In the genomic region with DNA sequence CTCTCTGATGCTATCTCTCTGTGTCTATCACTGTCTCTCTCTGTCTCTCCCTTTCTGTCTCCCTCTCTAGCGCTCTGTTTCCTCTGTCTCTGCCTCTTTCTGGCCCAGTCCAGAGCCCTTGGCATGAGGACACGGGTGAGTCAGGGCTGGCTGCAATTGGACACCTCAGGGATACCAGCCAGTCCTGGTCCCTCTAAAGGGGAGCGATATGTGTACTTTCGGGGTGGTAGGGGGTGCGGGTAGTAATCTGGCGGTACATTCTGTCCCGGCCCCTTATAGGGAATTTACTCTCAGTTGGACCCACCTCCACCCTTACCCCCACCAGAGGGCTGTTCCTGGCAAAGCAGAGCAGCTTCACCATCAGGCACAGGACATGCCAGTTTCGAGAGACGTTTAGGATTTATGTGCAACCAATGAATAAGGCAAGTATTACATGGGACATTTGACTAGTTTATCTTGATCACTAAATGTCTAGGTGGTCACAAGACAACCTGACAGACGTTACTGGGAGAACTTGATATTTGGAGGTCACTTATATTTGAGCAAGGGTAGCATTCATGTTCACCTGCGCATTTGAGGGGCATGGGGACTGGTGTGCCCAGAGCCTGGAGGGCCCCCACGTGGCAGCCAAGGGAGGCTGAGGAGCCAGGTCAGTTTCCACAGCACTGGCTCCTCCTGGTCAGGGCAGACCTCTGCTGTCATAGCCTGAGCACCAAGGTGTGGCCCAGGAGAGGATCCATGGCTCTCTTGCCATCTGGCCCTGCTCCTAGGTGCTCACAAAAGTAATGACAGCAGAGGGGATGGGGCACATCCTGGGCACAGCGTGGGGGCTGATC, we compare ENCODE assay signal across 14 cellular contexts.
DNase-seq lines count a peak whose midpoint lies in the region; ATAC-seq, FAIRE-seq and TF ChIP-seq lines count a peak whose summit lies in the region.
"Had no signal": no experiment of that assay in that cellular context is flagged by ENCODE, and none has a peak within 500 bp of the region (broad histone marks: within the 10 kb centered on the region; RNA-seq: fewer than 3 reads in every experiment).

No MANE protein-coding gene starts in this region.

- H3K9ac ChIP-seq in mesenchymal stem cell (ENCODE audit: low read length): peak overlapping the region; percentile 58

- no peak overlapping the region for H3K14ac ChIP-seq in mesenchymal stem cell (ENCODE audit: low read length in 2 of 2)

- no peak overlapping the region for H2BK15ac ChIP-seq in mesenchymal stem cell (ENCODE audit: low read depth, poor library complexity, severe bottlenecking)

- no peak overlapping the region for H2AFZ ChIP-seq in mesenchymal stem cell (ENCODE audit: low read depth, low read length)

- H3K36me3 ChIP-seq in mesenchymal stem cell (ENCODE audit: control insufficient read depth in 1 of 2, insufficient read depth in 2 of 2, low read depth in 1 of 2, low read length in 2 of 2): no peaks in the 10 kb centered on the region

- H3K27me3 ChIP-seq in mesenchymal stem cell (ENCODE audit: control insufficient read depth in 1 of 2, insufficient read depth in 1 of 2, low read length in 2 of 2): peaks cover 9 to 19% of the 10 kb centered on the region in 2 experiments

- no peak overlapping the region for H3K27ac Mint-ChIP-seq in HFFc6
- no peak overlapping the region for H3K27ac Mint-ChIP-seq in activated CD4-positive, alpha-beta T cell treated with anti-CD3 and anti-CD28 coated beads, Interleukin-2, amount 10 ng/mL, durations not matched to agents 24 days and 14 days
- H3K27ac Mint-ChIP-seq: progenitor cell of endocrine pancreas had no signal

- peaks cover 4% of the 10 kb centered on the region for H3K4me1 ChIP-seq in mesenchymal stem cell (ENCODE audit: control insufficient read depth, insufficient read depth, low read depth, low read length)

- H3K4me1 Mint-ChIP-seq in HFFc6 (ENCODE audit: low read depth): peaks cover 7% of the 10 kb centered on the region; the same call in 1 of the 2 replicates
- H3K4me1 Mint-ChIP-seq in activated CD4-positive, alpha-beta T cell treated with anti-CD3 and anti-CD28 coated beads, Interleukin-2, amount 10 ng/mL, durations not matched to agents 24 days and 14 days: peaks cover 25% of the 10 kb centered on the region

- H3K27ac ChIP-seq in mesenchymal stem cell (ENCODE audit: low read length, poor library complexity, severe bottlenecking) (no peak overlapping the region), coronary artery (no peak overlapping the region)

- H2BK12ac ChIP-seq in mesenchymal stem cell (ENCODE audit: low read length in 2 of 2): no peak overlapping the region

- H3K4me3 Mint-ChIP-seq in HFFc6: no peak overlapping the region
- no peak overlapping the region for H3K4me3 Mint-ChIP-seq in activated CD4-positive, alpha-beta T cell treated with anti-CD3 and anti-CD28 coated beads, Interleukin-2, amount 10 ng/mL, durations not matched to agents 24 days and 14 days
- H3K4me3 Mint-ChIP-seq: CD4-positive, alpha-beta memory T cell had no signal

- peaks cover 11% of the 10 kb centered on the region for H3K9me3 ChIP-seq in mesenchymal stem cell (ENCODE audit: control insufficient read depth, low read length)

- intact Hi-C loops in activated CD4-positive, alpha-beta T cell treated with anti-CD3 and anti-CD28 coated beads, Interleukin-2, amount 10 ng/mL, durations not matched to agents 24 days and 14 days (cut with micrococcal nuclease): loop anchor here (5.0 kb wide), 1 partner anchor 41 kb away; no protein-coding TSS in a partner anchor

- H2BK5ac ChIP-seq in mesenchymal stem cell (ENCODE audit: low read depth, low read length, poor library complexity, severe bottlenecking): no peak overlapping the region

- H3K9me3 Mint-ChIP-seq in HFFc6: peaks cover 5% of the 10 kb centered on the region; the same call in 1 of the 2 replicates
- peaks cover 8% of the 10 kb centered on the region for H3K9me3 Mint-ChIP-seq in activated CD4-positive, alpha-beta T cell treated with anti-CD3 and anti-CD28 coated beads, Interleukin-2, amount 10 ng/mL, durations not matched to agents 24 days and 14 days

- FAIRE-seq in urothelium cell line (lab: Jason Lieb, UNC): no peak
- FAIRE-seq: TTC549 had no signal

- H3K27me3 Mint-ChIP-seq in HFFc6 (ENCODE audit: insufficient read depth): peaks cover 5% of the 10 kb centered on the region
- peaks cover 3% of the 10 kb centered on the region for H3K27me3 Mint-ChIP-seq in activated CD4-positive, alpha-beta T cell treated with anti-CD3 and anti-CD28 coated beads, Interleukin-2, amount 10 ng/mL, durations not matched to agents 24 days and 14 days
- H3K27me3 Mint-ChIP-seq: CD4-positive, alpha-beta memory T cell; progenitor cell of endocrine pancreas had no signal

- peak overlapping the region in 1 of 2 experiments; percentile 28 for H3K18ac ChIP-seq in mesenchymal stem cell (ENCODE audit: low read depth in 1 of 2, low read length in 2 of 2)

- DNase-seq in EH (ENCODE audit: low read depth): peak; percentile 16
- peak; percentile 4 for DNase-seq in HFFc6
- peak; percentile 10 to 16 for DNase-seq in cardiac fibroblast (ENCODE audit: low read depth in 2 of 2)
- DNase-seq in mesenchymal stem cell: no peak
- DNase-seq in coronary artery (ENCODE audit: low spot score): no peak
- no peak for DNase-seq in activated CD4-positive, alpha-beta T cell treated with anti-CD3 and anti-CD28 coated beads, Interleukin-2, amount 10 ng/mL, durations not matched to agents 24 days and 14 days
- no peak for DNase-seq in urothelium cell line (ENCODE audit: low spot score)
- DNase-seq: activated CD8-positive, alpha-beta memory T cell treated with anti-CD3 and anti-CD28 coated beads, Interleukin-2, amount 50 U/mL, for 4 hours; CD4-positive, alpha-beta memory T cell; effector memory CD4-positive, alpha-beta T cell; stimulated activated CD4-positive, alpha-beta T cell treated with anti-CD3 and anti-CD28 coated beads, Interleukin-4, amount 100 ng/mL, for 1 hour had no signal

- no peak overlapping the region for H4K91ac ChIP-seq in mesenchymal stem cell (ENCODE audit: low read length)

- no peaks in the 10 kb centered on the region for H3K36me3 Mint-ChIP-seq in HFFc6 (ENCODE audit: low read depth)
- peaks cover 4% of the 10 kb centered on the region for H3K36me3 Mint-ChIP-seq in activated CD4-positive, alpha-beta T cell treated with anti-CD3 and anti-CD28 coated beads, Interleukin-2, amount 10 ng/mL, durations not matched to agents 24 days and 14 days (ENCODE audit: low read depth)
- H3K36me3 Mint-ChIP-seq: CD4-positive, alpha-beta memory T cell had no signal

- H3K4me3 ChIP-seq in cardiac fibroblast (replicated peaks in 1 of 2; ENCODE audit: low read depth in 2 of 2, low read length in 2 of 2): no peak overlapping the region
- no peak overlapping the region for H3K4me3 ChIP-seq in mesenchymal stem cell (ENCODE audit: insufficient read depth in 1 of 2, low read depth in 1 of 2, low read length in 2 of 2)
- H3K4me3 ChIP-seq in coronary artery: no peak overlapping the region

- H4K8ac ChIP-seq in mesenchymal stem cell (ENCODE audit: low read length): no peak overlapping the region

- no peak overlapping the region for H3K4ac ChIP-seq in mesenchymal stem cell (ENCODE audit: low read depth in 1 of 2, low read length in 2 of 2)

- no peak overlapping the region for H3K4me2 ChIP-seq in mesenchymal stem cell (ENCODE audit: low read length, poor library complexity, severe bottlenecking)

- H3K79me1 ChIP-seq in mesenchymal stem cell (replicated peaks; ENCODE audit: low read length, poor library complexity, severe bottlenecking): no peaks in the 10 kb centered on the region

- no peak overlapping the region for H2AK5ac ChIP-seq in mesenchymal stem cell (ENCODE audit: low read length, severe bottlenecking)

- no peak for ATAC-seq in GM18870 (IDR thresholded peaks at IDR 0.05; ENCODE audit: unreplicated experiment)

- H2BK120ac ChIP-seq in mesenchymal stem cell (ENCODE audit: low read depth, low read length): no peak overlapping the region

- H3K23ac ChIP-seq in mesenchymal stem cell (ENCODE audit: low read length in 2 of 2): no peak overlapping the region

- TF ChIP-seq CTCF in HFFc6 (IDR thresholded peaks at IDR 0.05) (peak; percentile 19; the same call in 1 of the 2 replicates), cardiac fibroblast (IDR thresholded peaks at IDR 0.05; ENCODE audit: low read depth, low read length) (no peak), coronary artery (IDR thresholded peaks at IDR 0.05) (no peak)

- 79% methylated on average over 13 of the region's 13 CpGs for WGBS in mesenchymal stem cell

Comparison
In these comparisons a context has a peak if more than half of its experiments do, and no peak if none do; other contexts are left out.
1. DNase-seq: peak in EH (single experiment), HFFc6 (single experiment) and cardiac fibroblast (2 of 2); none in mesenchymal stem cell (single experiment), coronary artery (single experiment), activated CD4-positive, alpha-beta T cell treated with anti-CD3 and anti-CD28 coated beads, Interleukin-2, amount 10 ng/mL, durations not matched to agents 24 days and 14 days (single experiment) and urothelium cell line (single experiment).